17 cellular contexts compared by ENCODE assay signal in the genomic region with DNA sequence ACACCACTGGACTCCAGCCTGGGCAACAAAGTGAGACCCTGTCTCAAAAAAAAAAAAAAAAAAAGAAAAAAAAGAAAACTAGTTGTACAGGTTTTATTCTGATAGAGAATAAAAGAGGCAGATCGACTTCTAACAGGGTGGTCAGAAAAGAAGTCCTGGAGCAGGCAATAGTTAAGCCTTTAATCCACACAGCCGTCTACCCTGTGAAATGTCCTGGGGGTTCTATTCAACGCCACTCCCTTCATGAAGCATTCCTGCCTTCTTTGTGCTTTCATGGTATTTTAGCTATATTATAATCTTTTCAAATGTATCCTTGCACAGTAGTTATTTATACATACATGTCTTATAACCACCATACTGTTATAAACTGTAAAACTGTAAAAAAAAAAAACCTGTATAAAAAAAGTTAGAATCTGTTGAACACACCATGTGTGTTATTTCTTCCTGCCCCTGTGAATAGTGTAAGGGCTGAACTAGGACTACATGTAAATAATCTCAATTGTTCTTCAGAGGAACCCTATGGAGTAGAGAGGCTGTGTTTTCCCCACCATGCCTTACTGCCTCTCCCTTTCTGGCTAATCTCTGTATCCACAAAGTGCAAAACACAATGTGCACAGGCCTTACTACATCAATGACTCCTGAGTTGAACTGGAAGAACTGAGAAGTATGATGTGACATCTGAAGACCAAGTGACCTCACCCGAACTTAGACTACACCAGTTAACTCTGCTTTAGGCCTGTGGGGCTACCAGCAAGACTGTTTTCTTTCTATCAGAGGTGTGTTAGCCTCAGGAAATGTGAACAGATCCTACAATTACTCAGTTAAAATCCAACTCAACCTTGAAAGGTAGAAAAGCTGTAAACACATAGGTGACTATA. TPM values are rescaled to one million over a fixed set of nuclear protein-coding genes. Genes with fewer than 3 reads are reported as not detected.
DNase-seq lines count a peak whose midpoint lies in the region; ATAC-seq and TF ChIP-seq lines count a peak whose summit lies in the region.
"Had no signal": no experiment of that assay in that cellular context is flagged by ENCODE, and none has a peak within 500 bp of the region (broad histone marks: within the 10 kb centered on the region; RNA-seq: fewer than 3 reads in every experiment).

No MANE protein-coding gene starts in this region.

- H3K36me3 Mint-ChIP-seq in activated naive CD8-positive, alpha-beta T cell treated with anti-CD3 and anti-CD28 coated beads, Interleukin-2, amount 50 U/mL, for 24 hours (ENCODE audit: low read depth), result peaks cover 19% of the 10 kb centered on the region
- peaks cover 41% of the 10 kb centered on the region for H3K36me3 Mint-ChIP-seq in activated naive CD8-positive, alpha-beta T cell treated with anti-CD3 and anti-CD28 coated beads for 36 hours

- H3K36me3 ChIP-seq in HAP-1 (replicated peaks), result no peaks in the 10 kb centered on the region

- in situ Hi-C loops in HAP-1 (cut with MboI; ENCODE audit: low sequenced_read_pairs) (loop anchor here (25.0 kb wide), 1 partner anchor 937 kb away; no protein-coding TSS in a partner anchor), GM13976 (cut with MboI; ENCODE audit: low sequenced_read_pairs, unreplicated experiment) (loop anchor here (25.0 kb wide), 2 partner anchors 163 to 937 kb away; no protein-coding TSS in a partner anchor)

- no peak overlapping the region for H3K4me3 Mint-ChIP-seq in activated naive CD8-positive, alpha-beta T cell treated with anti-CD3 and anti-CD28 coated beads, Interleukin-2, amount 50 U/mL, for 24 hours
- H3K4me3 Mint-ChIP-seq in activated naive CD8-positive, alpha-beta T cell treated with anti-CD3 and anti-CD28 coated beads for 36 hours, result no peak overlapping the region
- H3K4me3 Mint-ChIP-seq: HFFc6 had no signal

- H3K4me1 ChIP-seq in HAP-1, result peaks cover 34% of the 10 kb centered on the region

- no peaks in the 10 kb centered on the region for H3K27me3 ChIP-seq in HAP-1 (ENCODE audit: low read depth)

- no peak for ATAC-seq in activated naive CD8-positive, alpha-beta T cell treated with anti-CD3 and anti-CD28 coated beads, Interleukin-2, amount 50 U/mL, for 24 hours
- ATAC-seq in esophagus mucosa (peak; percentile 94), HG02759 (IDR thresholded peaks at IDR 0.05; ENCODE audit: unreplicated experiment) (no peak)
- ATAC-seq in stimulated activated naive CD8-positive, alpha-beta T cell treated with anti-CD3 and anti-CD28 coated beads, Interleukin-15, Interleukin-2, amounts not matched to agents 100 U/mL and 50 U/mL, for 24 hours, result peak; percentile 46
- ATAC-seq: K562 had no signal

- no peak overlapping the region for H3K4me3 ChIP-seq in HAP-1
- H3K4me3 ChIP-seq: K562 had no signal

- H3K9me3 Mint-ChIP-seq in activated naive CD8-positive, alpha-beta T cell treated with anti-CD3 and anti-CD28 coated beads, Interleukin-2, amount 50 U/mL, for 24 hours, result peaks cover 13% of the 10 kb centered on the region
- H3K9me3 Mint-ChIP-seq in activated naive CD8-positive, alpha-beta T cell treated with anti-CD3 and anti-CD28 coated beads for 36 hours, result peaks cover 18% of the 10 kb centered on the region
- H3K9me3 Mint-ChIP-seq: HFFc6 had no signal

- H3K27me3 Mint-ChIP-seq in activated naive CD8-positive, alpha-beta T cell treated with anti-CD3 and anti-CD28 coated beads, Interleukin-2, amount 50 U/mL, for 24 hours, result no peaks in the 10 kb centered on the region
- no peaks in the 10 kb centered on the region for H3K27me3 Mint-ChIP-seq in activated naive CD8-positive, alpha-beta T cell treated with anti-CD3 and anti-CD28 coated beads for 36 hours

- TF ChIP-seq CTCF in GM13976 (IDR thresholded peaks at IDR 0.05; ENCODE audit: borderline replicate concordance, control extremely low read depth, extremely low read depth, insufficient read depth, missing control alignments), result no peak

- H3K27ac Mint-ChIP-seq in activated naive CD8-positive, alpha-beta T cell treated with anti-CD3 and anti-CD28 coated beads, Interleukin-2, amount 50 U/mL, for 24 hours, result peak overlapping the region; percentile 34
- no peak overlapping the region for H3K27ac Mint-ChIP-seq in activated naive CD8-positive, alpha-beta T cell treated with anti-CD3 and anti-CD28 coated beads for 36 hours
- H3K27ac Mint-ChIP-seq: HFFc6 had no signal

- no peak for DNase-seq in activated naive CD8-positive, alpha-beta T cell treated with anti-CD3 and anti-CD28 coated beads, Interleukin-2, amount 50 U/mL, for 24 hours
- no peak for DNase-seq in activated naive CD8-positive, alpha-beta T cell treated with anti-CD3 and anti-CD28 coated beads for 36 hours
- DNase-seq in HAP-1 (ENCODE audit: low spot score in 2 of 2) (peak; percentile 47 to 75), GM13976 (ENCODE audit: low spot score) (no peak)
- no peak for DNase-seq in stimulated activated naive CD8-positive, alpha-beta T cell treated with anti-CD3 and anti-CD28 coated beads, Interleukin-15, Interleukin-2, amounts not matched to agents 100 U/mL and 50 U/mL, for 24 hours
- DNase-seq: AML-193, DMS79 treated with DMSO at 0.1 percent for 48 hours, GDM1, GOT3, HFFc6, NCI-H1694, NCI-H2107, NCI-H345, NCI-H526 treated with DMSO at 0.1 percent for 48 hours had no signal

- H3K9me3 ChIP-seq in HAP-1, result peaks cover 5% of the 10 kb centered on the region; the same call in 1 of the 2 replicates

- H3K4me1 Mint-ChIP-seq in activated naive CD8-positive, alpha-beta T cell treated with anti-CD3 and anti-CD28 coated beads, Interleukin-2, amount 50 U/mL, for 24 hours, result peaks cover 29% of the 10 kb centered on the region
- H3K4me1 Mint-ChIP-seq in activated naive CD8-positive, alpha-beta T cell treated with anti-CD3 and anti-CD28 coated beads for 36 hours, result peaks cover 23% of the 10 kb centered on the region

RNA-seq across cellular contexts. Expression of a gene that starts 25.3 kb away (rescaled TPM):
- 10 to 100 TPM; 30.3 to 30.8 TPM for total RNA-seq in activated naive CD8-positive, alpha-beta T cell treated with anti-CD3 and anti-CD28 coated beads for 36 hours
- 48.5 TPM for total RNA-seq in esophagus mucosa

RNA-seq across cellular contexts. Expression of a gene that starts 26.7 kb away (rescaled TPM):
- 10 to 100 TPM; 28.8 to 31.8 TPM for total RNA-seq in activated naive CD8-positive, alpha-beta T cell treated with anti-CD3 and anti-CD28 coated beads for 36 hours
- 8.9 TPM for total RNA-seq in esophagus mucosa

Comparison
In these comparisons a context has a peak if more than half of its experiments do, and no peak if none do; other contexts are left out.
1. ATAC-seq: peak in esophagus mucosa (single experiment) and stimulated activated naive CD8-positive, alpha-beta T cell treated with anti-CD3 and anti-CD28 coated beads, Interleukin-15, Interleukin-2, amounts not matched to agents 100 U/mL and 50 U/mL, for 24 hours (single experiment); none in activated naive CD8-positive, alpha-beta T cell treated with anti-CD3 and anti-CD28 coated beads, Interleukin-2, amount 50 U/mL, for 24 hours (single experiment) and HG02759 (single experiment).
2. DNase-seq: peak in HAP-1 (2 of 2); none in activated naive CD8-positive, alpha-beta T cell treated with anti-CD3 and anti-CD28 coated beads, Interleukin-2, amount 50 U/mL, for 24 hours (single experiment), activated naive CD8-positive, alpha-beta T cell treated with anti-CD3 and anti-CD28 coated beads for 36 hours (single experiment), stimulated activated naive CD8-positive, alpha-beta T cell treated with anti-CD3 and anti-CD28 coated beads, Interleukin-15, Interleukin-2, amounts not matched to agents 100 U/mL and 50 U/mL, for 24 hours (single experiment) and GM13976 (single experiment).